Comparison of ENCODE assay signal across 20 cellular contexts in the genomic region with DNA sequence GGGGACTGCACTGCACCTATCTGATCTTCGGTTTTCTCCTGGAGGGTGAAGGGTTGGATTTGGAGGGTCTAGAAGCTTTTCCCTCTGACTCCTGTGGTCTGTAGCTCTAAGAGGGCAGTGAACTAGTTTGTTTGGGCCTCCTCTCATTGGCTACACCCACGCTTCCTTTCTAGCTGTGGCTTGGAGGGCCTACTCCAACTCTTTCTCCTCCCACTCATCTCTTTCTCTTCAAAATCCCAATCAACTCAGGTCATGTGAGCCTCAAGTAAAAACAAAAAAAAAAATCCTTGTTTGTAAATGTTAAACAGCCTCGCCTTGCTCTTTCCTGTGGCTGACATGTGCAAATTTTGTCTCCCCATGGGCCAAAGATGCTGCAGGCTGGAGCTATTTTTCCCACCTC.
DNase-seq lines count a peak whose midpoint lies in the region; ATAC-seq, FAIRE-seq and TF ChIP-seq lines count a peak whose summit lies in the region.
"Had no signal": no experiment of that assay in that cellular context is flagged by ENCODE, and none has a peak within 500 bp of the region (broad histone marks: within the 10 kb centered on the region; RNA-seq: fewer than 3 reads in every experiment).

No MANE protein-coding gene starts in this region.

- no peak for TF ChIP-seq EP300 in upper lobe of left lung (IDR thresholded peaks at IDR 0.05)

- H3K27ac ChIP-seq in heart left ventricle, result peak overlapping the region in 11 of 12 donors; percentile 24 to 87 (median 57)
- H3K27ac ChIP-seq in mucosa of rectum (ENCODE audit: low read depth in 2 of 2, low read length in 2 of 2), result peak overlapping the region; percentile 61 to 73
- peak overlapping the region; percentile 28 to 67 (median 62) for H3K27ac ChIP-seq in upper lobe of left lung
- H3K27ac ChIP-seq: C4-2B had no signal

- H3K9ac ChIP-seq in mucosa of rectum (ENCODE audit: low read depth in 1 of 2, low read length in 2 of 2), result no peak overlapping the region

- 80 to 89% (median 87%) methylated on average over 3 of the region's 3 CpGs for WGBS in heart left ventricle, 4 donors
- 78 to 86% methylated on average over 3 of the region's 3 CpGs for WGBS in upper lobe of left lung, 2 donors

- H3K9me3 ChIP-seq in heart left ventricle, result peaks cover 0 to 9% (median 0%) of the 10 kb centered on the region in 12 donors
- no peaks in the 10 kb centered on the region for H3K9me3 ChIP-seq in mucosa of rectum (ENCODE audit: control insufficient read depth in 2 of 2, low read length in 2 of 2)
- H3K9me3 ChIP-seq in upper lobe of left lung, result no peaks in the 10 kb centered on the region

- TF ChIP-seq POLR2A in heart left ventricle (IDR thresholded peaks at IDR 0.05) (no peak), upper lobe of left lung (IDR thresholded peaks at IDR 0.05) (no peak)

- peak; percentile 33 for FAIRE-seq in endometrium (lab: Jason Lieb, UNC)

- no peak overlapping the region for H3K4me3 ChIP-seq in heart left ventricle
- no peak overlapping the region for H3K4me3 ChIP-seq in mucosa of rectum (ENCODE audit: low read length in 2 of 2)
- no peak overlapping the region for H3K4me3 ChIP-seq in upper lobe of left lung
- H3K4me3 ChIP-seq: ascending aorta had no signal

- H3K4me1 ChIP-seq in heart left ventricle (peaks cover 0 to 70% (median 20%) of the 10 kb centered on the region in 12 donors), mucosa of rectum (ENCODE audit: control insufficient read depth in 2 of 2, insufficient read depth in 2 of 2, low read length in 2 of 2) (no peaks in the 10 kb centered on the region), upper lobe of left lung (peaks cover 0 to 19% (median 5%) of the 10 kb centered on the region in 4 donors)
- H3K4me1 ChIP-seq: ascending aorta had no signal

- intact Hi-C loops in heart left ventricle (cut with DNase I) (no loop called here), cardiac septum (cut with DNase I) (no loop called here)

- H3K36me3 ChIP-seq in heart left ventricle, result no peaks in the 10 kb centered on the region
- H3K36me3 ChIP-seq in mucosa of rectum (ENCODE audit: control insufficient read depth in 2 of 2, insufficient read depth in 2 of 2, low read length in 2 of 2), result no peaks in the 10 kb centered on the region
- no peaks in the 10 kb centered on the region for H3K36me3 ChIP-seq in upper lobe of left lung
- H3K36me3 ChIP-seq: ascending aorta had no signal

- ATAC-seq in heart left ventricle (no peak), upper lobe of left lung (ENCODE audit: low FRiP score in 2 of 2) (no peak), HG03108 (IDR thresholded peaks at IDR 0.05; ENCODE audit: unreplicated experiment) (no peak)

- TF ChIP-seq CTCF in heart left ventricle (IDR thresholded peaks at IDR 0.05) (no peak), upper lobe of left lung (IDR thresholded peaks at IDR 0.05) (no peak)

- DNase-seq in heart left ventricle, result no peak
- no peak for DNase-seq in cardiac septum (ENCODE audit: low spot score)
- no peak for DNase-seq in upper lobe of left lung
- no peak for DNase-seq in NCI-H187 (lab: John Stamatoyannopoulos, UW)
- DNase-seq in stimulated activated naive CD4-positive, alpha-beta T cell treated with Interleukin-2 at 50 U/mL for 16 hours (lab: John Stamatoyannopoulos, UW), result no peak
- DNase-seq: activated CD4-positive, alpha-beta T cell treated with anti-CD3 and anti-CD28 coated beads, Interleukin-2, amount 50 U/mL, for 1 hour; activated naive CD4-positive, alpha-beta T cell; activated T-cell treated with anti-CD3 and anti-CD28 coated beads for 4 hours; DMS 273 treated with DMSO at 0.1 percent for 48 hours; effector memory CD4-positive, alpha-beta T cell; GDM1; NCI-H1694 treated with DMSO at 0.1 percent for 48 hours; NCI-H446 treated with DMSO at 0.1 percent for 48 hours; stimulated activated CD4-positive, alpha-beta T cell treated with anti-CD3 and anti-CD28 coated beads, Interleukin-4, amount 100 ng/mL, for 1 hour; substantia nigra had no signal

- H3K27me3 ChIP-seq in heart left ventricle (no peaks in the 10 kb centered on the region), mucosa of rectum (ENCODE audit: control insufficient read depth in 2 of 2, insufficient read depth in 2 of 2, low read length in 2 of 2) (no peaks in the 10 kb centered on the region), upper lobe of left lung (no peaks in the 10 kb centered on the region)
- H3K27me3 ChIP-seq: ascending aorta had no signal
